Comparison of ENCODE assay signal across 7 cellular contexts in the genomic region with DNA sequence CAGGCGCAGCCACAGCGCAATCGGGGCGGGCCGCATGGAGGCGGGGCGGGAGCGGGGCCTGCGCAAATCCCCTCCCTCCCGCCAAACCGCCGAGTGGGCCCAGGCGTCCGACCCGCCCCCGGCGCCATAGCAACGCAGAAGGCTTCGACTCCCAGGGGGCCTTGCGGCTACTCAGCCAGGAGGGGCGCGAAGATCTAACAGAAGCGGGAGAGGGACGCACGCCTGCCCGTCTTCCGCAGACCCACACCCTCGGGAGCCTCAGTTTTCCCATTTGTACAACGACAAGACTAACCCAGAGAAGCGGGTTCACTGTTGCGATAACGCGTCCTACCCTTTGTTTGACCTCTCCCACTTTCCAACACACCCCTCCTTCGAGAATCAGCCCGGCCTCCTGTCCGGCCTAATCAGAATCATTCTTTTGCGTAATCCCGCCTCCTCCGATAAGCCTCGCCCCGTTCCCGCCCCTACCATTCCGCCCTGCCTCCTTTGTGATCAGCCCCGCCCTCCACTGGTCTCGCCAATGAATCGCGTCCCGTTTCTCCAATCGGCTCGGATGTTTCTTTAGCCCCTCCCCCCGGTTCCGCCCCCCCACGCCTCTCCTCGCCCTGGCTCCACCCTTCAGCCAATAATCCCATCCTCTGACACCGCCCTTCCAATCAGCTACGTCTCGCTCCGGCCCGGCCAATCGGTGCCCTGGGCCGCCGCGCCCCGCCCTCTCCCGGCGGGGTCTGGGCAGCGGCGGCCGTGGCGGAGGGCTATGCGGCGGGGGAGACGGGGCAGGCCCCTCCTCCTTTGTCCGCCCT. TPM values are rescaled to one million over a fixed set of nuclear protein-coding genes. Genes with fewer than 3 reads are reported as not detected.
DNase-seq lines count a peak whose midpoint lies in the region; ATAC-seq and TF ChIP-seq lines count a peak whose summit lies in the region.

TSS of gene PCSK4 (minus strand) at position 40 of the 803 bp plus-strand sequence. CDS start at position 36, 4 bp downstream.

- TF ChIP-seq POLR2A in sigmoid colon (IDR thresholded peaks at IDR 0.05): no peak

- no peaks in the 10 kb centered on the region for H3K9me3 ChIP-seq in iPS DF 6.9 (ENCODE audit: control insufficient read depth, insufficient read depth, low read length)
- no peaks in the 10 kb centered on the region for H3K9me3 ChIP-seq in sigmoid colon

- ATAC-seq in GM18511 (IDR thresholded peaks at IDR 0.05; ENCODE audit: unreplicated experiment): peak; percentile 80
- ATAC-seq in HG03064 (IDR thresholded peaks at IDR 0.05; ENCODE audit: low read depth, unreplicated experiment): peak; percentile 73

- H3K36me3 ChIP-seq in brain microvascular endothelial cell (replicated peaks) (no peaks in the 10 kb centered on the region), iPS DF 6.9 (ENCODE audit: control insufficient read depth, insufficient read depth, low read length) (no peaks in the 10 kb centered on the region), sigmoid colon (no peaks in the 10 kb centered on the region)

- DNase-seq in NCI-H2107 treated with DMSO at 0.1 percent for 48 hours (lab: John Stamatoyannopoulos, UW; ENCODE audit: unreplicated experiment): peak; percentile 99
- DNase-seq in UCSD-AML1 (lab: John Stamatoyannopoulos, UW; ENCODE audit: unreplicated experiment): peak; percentile 99
- peak; percentile 99 for DNase-seq in brain microvascular endothelial cell
- DNase-seq in iPS DF 6.9 (ENCODE audit: low read depth, low spot score): peak; percentile 85
- peak; percentile 100 for DNase-seq in sigmoid colon

- H3K27ac ChIP-seq in brain microvascular endothelial cell: no peak within 1 kb of the TSS
- no peak within 1 kb of the TSS for H3K27ac ChIP-seq in iPS DF 6.9 (ENCODE audit: low read length)
- peak within 1 kb of the TSS; percentile 76 to 83 (median 80) for H3K27ac ChIP-seq in sigmoid colon

- H3K4me1 ChIP-seq in iPS DF 6.9 (ENCODE audit: control insufficient read depth, insufficient read depth, low read length) (no peaks in the 10 kb centered on the region), sigmoid colon (peaks cover 0 to 21% (median 15%) of the 10 kb centered on the region in 4 donors)

- no peak for TF ChIP-seq EP300 in sigmoid colon (IDR thresholded peaks at IDR 0.05)

- no peaks in the 10 kb centered on the region for H3K27me3 ChIP-seq in brain microvascular endothelial cell (replicated peaks)
- H3K27me3 ChIP-seq in iPS DF 6.9 (ENCODE audit: control insufficient read depth, insufficient read depth, low read length): peaks cover 4% of the 10 kb centered on the region; the same call in 1 of the 2 replicates
- peaks cover 6 to 22% (median 13%) of the 10 kb centered on the region in 3 donors for H3K27me3 ChIP-seq in sigmoid colon

- intact Hi-C loops in sigmoid colon (cut with DNase I): no loop called here

- in situ Hi-C loops in brain microvascular endothelial cell (cut with HindIII; ENCODE audit: low pct_ligation_motif_present, low sequenced_read_pairs): no loop called here

- peak within 1 kb of the TSS; percentile 60 for H3K4me3 ChIP-seq in brain microvascular endothelial cell (ENCODE audit: low read depth, low read length)
- H3K4me3 ChIP-seq in iPS DF 6.9 (ENCODE audit: low read length): peak within 1 kb of the TSS; percentile 70; the same call in 1 of the 2 replicates
- H3K4me3 ChIP-seq in sigmoid colon: peak within 1 kb of the TSS; percentile 37 to 60 (median 54)

- WGBS in iPS DF 6.9 (ENCODE audit: insufficient coverage, insufficient read length): no CpG with 5 or more reads among the region's 74 CpGs
- WGBS in sigmoid colon, 2 donors: 1% methylated on average over 74 of the region's 74 CpGs

- TF ChIP-seq CTCF in brain microvascular endothelial cell (IDR thresholded peaks at IDR 0.05; ENCODE audit: low read depth, low read length, missing control alignments): no peak
- TF ChIP-seq CTCF in sigmoid colon (IDR thresholded peaks at IDR 0.05): no peak

RNA-seq across cellular contexts. Expression of gene PCSK4, which starts in this region (rescaled TPM):
- 1 to 10 TPM in 3 of 4 donors, under 1 TPM in 1; 0.99 to 5.0 (median 3.1) TPM for total RNA-seq in sigmoid colon
- 1 to 10 TPM in 2 of 3 donors, not detected in 1; 1.2 to 4.1 TPM for polyA plus RNA-seq in sigmoid colon

Comparison
In these comparisons a context has a peak if more than half of its experiments do, and no peak if none do; other contexts are left out.
1. H3K27ac ChIP-seq: peak in sigmoid colon (4 of 4); none in brain microvascular endothelial cell (single experiment) and iPS DF 6.9 (single experiment).
2. Peak in every context shown above with its lines, with median percentiles within 50 percentile points of each other: DNase-seq and H3K4me3 ChIP-seq.